Comparison of ENCODE assay signal across 8 cellular contexts in the genomic region with DNA sequence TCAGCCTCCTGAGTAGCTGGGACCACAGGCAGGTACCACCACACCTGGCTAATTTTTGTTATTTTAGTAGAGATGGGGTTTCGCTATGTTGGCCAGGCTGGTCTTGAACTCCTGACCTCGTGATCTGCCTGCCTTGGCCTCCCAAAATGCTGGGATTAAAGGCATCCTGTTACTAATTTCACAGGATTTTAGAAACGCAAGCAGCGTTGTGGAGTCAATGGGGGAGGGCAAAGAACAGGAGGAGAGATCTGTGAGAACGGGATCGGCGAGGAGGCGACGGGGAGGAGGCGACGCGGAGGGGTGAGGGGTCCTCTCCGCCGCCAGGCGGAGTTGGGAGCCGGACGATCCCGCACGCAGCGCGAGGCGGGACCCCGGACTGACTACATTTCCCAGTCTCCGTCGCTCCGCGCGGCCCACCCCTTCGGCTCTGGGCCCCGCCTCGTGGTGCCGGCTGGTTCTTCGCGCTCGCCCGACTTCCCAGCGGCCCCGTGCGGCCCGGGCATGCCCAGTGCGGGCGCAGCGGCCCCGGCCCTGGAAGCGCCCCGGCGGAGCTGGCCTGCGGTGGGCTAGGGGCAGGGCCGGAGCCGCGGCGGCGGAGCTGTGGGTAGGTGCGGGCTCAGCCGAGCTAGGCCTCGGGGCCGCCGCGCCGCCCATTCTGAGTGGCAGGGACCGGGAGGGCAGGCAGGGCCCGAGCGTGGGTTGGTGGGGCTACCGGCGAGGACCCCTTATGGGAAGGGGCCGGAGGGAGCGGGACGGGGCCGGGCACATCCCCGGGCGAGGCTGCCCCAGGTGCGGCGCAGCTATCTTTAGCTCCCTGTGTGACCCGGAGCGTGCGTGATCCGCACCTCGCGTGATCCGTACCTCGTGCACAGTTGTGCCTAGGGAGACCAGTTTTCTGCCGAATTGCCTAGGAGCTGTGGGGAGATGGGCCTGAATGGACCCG. TPM values are rescaled to one million over a fixed set of nuclear protein-coding genes. Genes with fewer than 3 reads are reported as not detected.
A peak's percentile ranks its signal among the peaks of the same experiment; 100 is the strongest.
DNase-seq lines count a peak whose midpoint lies in the region; ATAC-seq and TF ChIP-seq lines count a peak whose summit lies in the region.

A gene (plus strand): TSS at position 508 of the 943 bp plus-strand sequence. CDS start 3,051 bp downstream, outside the sequence.

- peak; percentile 71 for TF ChIP-seq POLR2A in IMR-90 (IDR thresholded peaks at IDR 0.05; ENCODE audit: low read depth, low read length)

- H3K18ac ChIP-seq in IMR-90 (ENCODE audit: low read depth, low read length), result peak within 1 kb of the TSS; percentile 79

- H3K4ac ChIP-seq in IMR-90 (ENCODE audit: low read depth, low read length), result peak within 1 kb of the TSS; percentile 95

- peaks cover 15 to 22% of the 10 kb centered on the region in 2 experiments for H3K79me1 ChIP-seq in IMR-90 (ENCODE audit: low read depth in 1 of 2, low read length in 2 of 2)

- peaks cover 5% of the 10 kb centered on the region for H3K9me1 ChIP-seq in IMR-90 (ENCODE audit: insufficient read depth, low read length)

- CTCF ChIA-PET in IMR-90 (lab: Yijun Ruan, JAX), result interaction anchor here (0.6 to 1.0 kb wide), 2 partner anchors 13 to 56 kb away, joined by 3 read pairs; no protein-coding TSS in a partner anchor

- H3K4me2 ChIP-seq in IMR-90 (ENCODE audit: low read depth, low read length), result peak within 1 kb of the TSS; percentile 99

- peak within 1 kb of the TSS; percentile 93 for H3K23ac ChIP-seq in IMR-90 (ENCODE audit: low read depth, low read length)

- H3K27ac ChIP-seq in IMR-90 (ENCODE audit: insufficient read depth, low read length), result peak within 1 kb of the TSS; percentile 76
- H3K27ac ChIP-seq in mucosa of rectum (ENCODE audit: low read depth in 2 of 2, low read length in 2 of 2), result peak within 1 kb of the TSS; percentile 26 to 71

- in situ Hi-C loops in IMR-90 (cut with MboI; ENCODE audit: low sequenced_read_pairs), result no loop called here

- DNase-seq in DMS153 treated with DMSO at 0.1 percent for 48 hours (lab: John Stamatoyannopoulos, UW; ENCODE audit: unreplicated experiment), result peak; percentile 58
- peak; percentile 90 for DNase-seq in IMR-90
- DNase-seq in OCI-M2 (lab: John Stamatoyannopoulos, UW; ENCODE audit: unreplicated experiment), result peak; percentile 56
- DNase-seq in activated T-cell treated with anti-CD3 and anti-CD28 coated beads for 48 hours (ENCODE audit: low read depth), result peak; percentile 91
- DNase-seq in epithelial cell of proximal tubule (ENCODE audit: low read depth), result no peak
- peak; percentile 91 for DNase-seq in stimulated activated CD8-positive, alpha-beta memory T cell treated with anti-CD3 and anti-CD28 coated beads, Interleukin-4, amount 100 ng/mL, for 48 hours

- H3K56ac ChIP-seq in IMR-90 (ENCODE audit: extremely low read depth, insufficient read depth, low read length), result peak within 1 kb of the TSS; percentile 73

- POLR2A ChIA-PET in IMR-90 (lab: Charles Lee; ENCODE audit: unreplicated experiment), result interaction anchor here (1.0 kb wide), 2 partner anchors 13 to 23 kb away, joined by 3 to 6 read pairs; no protein-coding TSS in a partner anchor

- peaks cover 12% of the 10 kb centered on the region for H3K4me1 ChIP-seq in IMR-90 (ENCODE audit: control insufficient read depth, insufficient read depth, low read length)
- H3K4me1 ChIP-seq in mucosa of rectum (ENCODE audit: control insufficient read depth in 2 of 2, insufficient read depth in 2 of 2, low read length in 2 of 2), result peaks cover 5 to 13% of the 10 kb centered on the region in 2 donors

- H2AK5ac ChIP-seq in IMR-90 (ENCODE audit: low read depth, low read length), result peak within 1 kb of the TSS; percentile 75

- intact Hi-C loops in IMR-90 (cut with micrococcal nuclease), result loop anchor here (1.0 to 10.0 kb wide), 4 partner anchors 52 to 604 kb away; no protein-coding TSS in a partner anchor

- no TSS peak for BruUV-seq in IMR-90 (replicated peaks; lab: Mats Ljungman, UMichigan)

- H3K36me3 ChIP-seq in IMR-90 (ENCODE audit: control insufficient read depth, insufficient read depth, low read length), result peaks cover 4% of the 10 kb centered on the region; the same call in 1 of the 2 replicates
- peaks cover 6 to 8% of the 10 kb centered on the region in 2 donors for H3K36me3 ChIP-seq in mucosa of rectum (ENCODE audit: control insufficient read depth in 2 of 2, insufficient read depth in 2 of 2, low read length in 2 of 2)

- H2BK15ac ChIP-seq in IMR-90 (ENCODE audit: low read depth, low read length), result peak within 1 kb of the TSS; percentile 88; the same call in 1 of the 3 replicates

- peak within 1 kb of the TSS; percentile 99 for H3K4me3 ChIP-seq in IMR-90 (ENCODE audit: insufficient read depth, low read depth, low read length)
- H3K4me3 ChIP-seq in epithelial cell of proximal tubule (ENCODE audit: low read depth, low read length), result peak within 1 kb of the TSS; percentile 68
- H3K4me3 ChIP-seq in mucosa of rectum (ENCODE audit: low read length in 2 of 2), result peak within 1 kb of the TSS; percentile 73 to 78

- no peaks in the 10 kb centered on the region for H3K9me3 ChIP-seq in IMR-90 (ENCODE audit: control insufficient read depth, insufficient read depth, low read length)
- H3K9me3 ChIP-seq in mucosa of rectum (ENCODE audit: control insufficient read depth in 2 of 2, low read length in 2 of 2), result no peaks in the 10 kb centered on the region

- peak within 1 kb of the TSS; percentile 98 for H3K9ac ChIP-seq in IMR-90 (ENCODE audit: low read depth, low read length)
- H3K9ac ChIP-seq in mucosa of rectum (ENCODE audit: low read depth in 1 of 2, low read length in 2 of 2), result peak within 1 kb of the TSS; percentile 68 to 84

- WGBS in IMR-90 (ENCODE audit: extremely low coverage in 2 of 2, insufficient read length in 1 of 2), 2 experiments, result 0% methylated on average over 40 of the region's 83 CpGs; no CpG with 5 or more reads in 1 of the 2 experiments

- dilution Hi-C loops in IMR-90 (cut with HindIII; ENCODE audit: low sequenced_read_pairs, unreplicated experiment), result no loop called here

- peak within 1 kb of the TSS; percentile 97 for H2AFZ ChIP-seq in IMR-90 (replicated peaks; ENCODE audit: low read length, poor library complexity)

- peak within 1 kb of the TSS; percentile 42; the same call in 1 of the 2 replicates for H2BK120ac ChIP-seq in IMR-90 (ENCODE audit: low read depth, low read length)

- H4K5ac ChIP-seq in IMR-90 (ENCODE audit: low read depth, low read length), result peak within 1 kb of the TSS; percentile 92

- ATAC-seq in GM21528 (IDR thresholded peaks at IDR 0.05; ENCODE audit: low FRiP score, unreplicated experiment), result peak; percentile 97
- peak; percentile 98 for ATAC-seq in IMR-90 (ENCODE audit: low read depth)

- H3K27me3 ChIP-seq in IMR-90 (ENCODE audit: control insufficient read depth, insufficient read depth, low read length) (no peaks in the 10 kb centered on the region; the same call in 1 of the 2 replicates), mucosa of rectum (ENCODE audit: control insufficient read depth in 2 of 2, insufficient read depth in 2 of 2, low read length in 2 of 2) (no peaks in the 10 kb centered on the region)

- H4K8ac ChIP-seq in IMR-90 (ENCODE audit: low read depth in 2 of 2, low read length in 2 of 2), result peak within 1 kb of the TSS; percentile 83 to 97

- peak within 1 kb of the TSS; percentile 88 for H2BK5ac ChIP-seq in IMR-90 (ENCODE audit: low read depth, low read length, poor library complexity, severe bottlenecking)

- TF ChIP-seq CTCF in IMR-90 (conservative IDR thresholded peaks at IDR 0.05; ENCODE audit: low read depth, low read length) (peak; percentile 70), epithelial cell of proximal tubule (conservative IDR thresholded peaks at IDR 0.05; ENCODE audit: low read depth, low read length) (peak; percentile 57)

- H2BK20ac ChIP-seq in IMR-90 (ENCODE audit: low read depth, low read length), result no peak within 1 kb of the TSS

- H3K14ac ChIP-seq in IMR-90 (replicated peaks; ENCODE audit: low read depth, low read length), result peak within 1 kb of the TSS; percentile 96

- H4K20me1 ChIP-seq in IMR-90 (ENCODE audit: insufficient read depth, low read length), result no peaks in the 10 kb centered on the region

- peak; percentile 48 for TF ChIP-seq RAD21 in IMR-90 (IDR thresholded peaks at IDR 0.05; ENCODE audit: low read length)

- H2AK9ac ChIP-seq in IMR-90 (replicated peaks; ENCODE audit: low read depth, low read length, poor library complexity), result peak within 1 kb of the TSS; percentile 91

- H4K91ac ChIP-seq in IMR-90 (ENCODE audit: insufficient read depth, low read depth, low read length), result peak within 1 kb of the TSS; percentile 77

TF ChIP-seq in IMR-90, 13 proteins besides CTCF, POLR2A, EP300 and RAD21 (continues in another document):
- TF ChIP-seq, protein P1, sequence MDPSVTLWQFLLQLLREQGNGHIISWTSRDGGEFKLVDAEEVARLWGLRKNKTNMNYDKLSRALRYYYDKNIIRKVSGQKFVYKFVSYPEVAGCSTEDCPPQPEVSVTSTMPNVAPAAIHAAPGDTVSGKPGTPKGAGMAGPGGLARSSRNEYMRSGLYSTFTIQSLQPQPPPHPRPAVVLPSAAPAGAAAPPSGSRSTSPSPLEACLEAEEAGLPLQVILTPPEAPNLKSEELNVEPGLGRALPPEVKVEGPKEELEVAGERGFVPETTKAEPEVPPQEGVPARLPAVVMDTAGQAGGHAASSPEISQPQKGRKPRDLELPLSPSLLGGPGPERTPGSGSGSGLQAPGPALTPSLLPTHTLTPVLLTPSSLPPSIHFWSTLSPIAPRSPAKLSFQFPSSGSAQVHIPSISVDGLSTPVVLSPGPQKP (IDR thresholded peaks at IDR 0.05; ENCODE audit: borderline replicate concordance, low read depth, low read length), result no peak
- TF ChIP-seq FOS (IDR thresholded peaks at IDR 0.05; ENCODE audit: low read depth, low read length), result no peak
- TF ChIP-seq MAZ (IDR thresholded peaks at IDR 0.05; ENCODE audit: borderline replicate concordance, low read depth, low read length), result peak; percentile 72
- TF ChIP-seq MAFK (IDR thresholded peaks at IDR 0.05; ENCODE audit: low read depth, low read length), result no peak
- no peak for TF ChIP-seq NFE2L2 (IDR thresholded peaks at IDR 0.05; ENCODE audit: low read depth, low read length)
- peak; percentile 61; the same call in 1 of the 2 replicates for TF ChIP-seq BHLHE40 (IDR thresholded peaks at IDR 0.05; ENCODE audit: low read depth, low read length)
- no peak for TF ChIP-seq CEBPB (IDR thresholded peaks at IDR 0.05; ENCODE audit: low read depth, low read length)
- TF ChIP-seq CHD1 (IDR thresholded peaks at IDR 0.05; ENCODE audit: low read depth, low read length), result 0 out of 2 replicates have a peak, but pooled peaks have one; percentile 62

RNA-seq across cellular contexts. Expression of the gene that starts here (rescaled TPM):
- 95.9 and 122 TPM in 2 replicates for total RNA-seq in IMR-90 (2012; rRNA removed)
- 82.6 and 89.7 TPM in 2 replicates for polyA plus RNA-seq in IMR-90 (2012; rRNA removed)
- polyA plus RNA-seq in IMR-90 (2012; cell fraction: cytosol; rRNA removed), result 75.8 and 96.6 TPM in 2 replicates
- polyA plus RNA-seq in IMR-90 (2012; cell fraction: nucleus; rRNA removed; ENCODE audit: low replicate concordance), result 16.5 and 42.6 TPM in 2 replicates
- total RNA-seq in epithelial cell of proximal tubule, result 140 and 169 TPM in 2 replicates
